ENCODE assay signal across 12 cellular contexts in genomic region chr2:85799215-85799956, GRCh38. TPM values are rescaled to one million over a fixed set of nuclear protein-coding genes. Genes with fewer than 3 reads are reported as not detected.
A peak's percentile ranks its signal among the peaks of the same experiment; 100 is the strongest.
DNase-seq lines count a peak whose midpoint lies in the region; ATAC-seq and TF ChIP-seq lines count a peak whose summit lies in the region.
"Had no signal": no experiment of that assay in that cellular context is flagged by ENCODE, and none has a peak within 500 bp of the region (broad histone marks: within the 10 kb centered on the region; RNA-seq: fewer than 3 reads in every experiment).

No MANE protein-coding gene starts in this region.

- H3K4me2 ChIP-seq in SK-N-SH: no peak overlapping the region
- H3K4me2 ChIP-seq: BLaER1 had no signal

- DNase-seq in Right ventricle myocardium superior (peak; percentile 69), right atrium auricular region (ENCODE audit: low spot score) (no peak), SK-N-SH (no peak), left ventricle myocardium superior (peak; percentile 71), upper lobe of left lung (peak; percentile 40 to 72), NCI-H1048 (lab: John Stamatoyannopoulos, UW) (no peak), NCI-H446 (lab: John Stamatoyannopoulos, UW) (no peak)
- DNase-seq: activated naive CD8-positive, alpha-beta T cell treated with anti-CD3 and anti-CD28 coated beads, Interleukin-2, amount 10 ng/mL, durations not matched to agents 7 days and 5 days had no signal

- H3K27ac ChIP-seq in right atrium auricular region (peak overlapping the region in 1 of 2 donors; percentile 17), SK-N-SH (ENCODE audit: low read depth in 2 of 2, low read length in 1 of 2) (no peak overlapping the region), upper lobe of left lung (no peak overlapping the region)
- H3K27ac ChIP-seq: BLaER1, HL-60 had no signal

- H3F3A ChIP-seq in SK-N-SH (replicated peaks; ENCODE audit: insufficient read depth): peaks cover 21% of the 10 kb centered on the region

- H3K4me3 ChIP-seq in right atrium auricular region: no peak overlapping the region
- no peak overlapping the region for H3K4me3 ChIP-seq in SK-N-SH (ENCODE audit: low read depth in 2 of 2, low read length in 1 of 2)
- H3K4me3 ChIP-seq in upper lobe of left lung: no peak overlapping the region
- H3K4me3 ChIP-seq: BLaER1, dorsolateral prefrontal cortex had no signal

- intact Hi-C loops in Right ventricle myocardium superior (cut with DNase I) (loop anchor here (5.0 kb wide), 1 partner anchor 47 kb away; the partner anchor contains the start of gene ATOH8), left ventricle myocardium superior (cut with micrococcal nuclease) (no loop called here)

- POLR2A ChIA-PET in SK-N-SH (lab: Yijun Ruan, JAX): no interaction called here

- CTCF ChIA-PET in SK-N-SH (lab: Yijun Ruan, JAX): interaction anchor here (0.6 to 19.2 kb wide), 8 partner anchors 9 to 70 kb away, joined by 3 to 626 read pairs (median 20); partner anchors contain the start of gene ATOH8

- H3K9me3 ChIP-seq in right atrium auricular region (peaks cover 0 to 9% of the 10 kb centered on the region in 2 donors), SK-N-SH (no peaks in the 10 kb centered on the region), upper lobe of left lung (peaks cover 0 to 2% (median 0%) of the 10 kb centered on the region in 4 donors)
- H3K9me3 ChIP-seq: BLaER1 had no signal

- H2AFZ ChIP-seq in SK-N-SH (ENCODE audit: low read depth): no peak overlapping the region

- 70% methylated on average over 9 of the region's 11 CpGs for WGBS in SK-N-SH (ENCODE audit: low lambda C conversion rate)
- WGBS in upper lobe of left lung, 2 donors: 74 to 81% methylated on average over 7 to 11 of the region's 11 CpGs

- no peaks in the 10 kb centered on the region for H3K9me2 ChIP-seq in SK-N-SH

- H3K27me3 ChIP-seq in right atrium auricular region: no peaks in the 10 kb centered on the region
- no peaks in the 10 kb centered on the region for H3K27me3 ChIP-seq in SK-N-SH (ENCODE audit: insufficient read depth)
- no peaks in the 10 kb centered on the region for H3K27me3 ChIP-seq in upper lobe of left lung
- H3K27me3 ChIP-seq: BLaER1, dorsolateral prefrontal cortex had no signal

- H3K36me3 ChIP-seq in right atrium auricular region (no peaks in the 10 kb centered on the region), SK-N-SH (replicated peaks in 1 of 2; ENCODE audit: control insufficient read depth in 1 of 2, insufficient read depth in 2 of 2, low read length in 1 of 2) (no peaks in the 10 kb centered on the region), upper lobe of left lung (no peaks in the 10 kb centered on the region)
- H3K36me3 ChIP-seq: BLaER1 had no signal

- H4K20me1 ChIP-seq in SK-N-SH (ENCODE audit: insufficient read depth): no peaks in the 10 kb centered on the region
- H4K20me1 ChIP-seq: BLaER1 had no signal

- TF ChIP-seq EP300 in SK-N-SH (IDR thresholded peaks at IDR 0.05; ENCODE audit: borderline replicate concordance in 1 of 2, low read depth in 1 of 2, low read length in 1 of 2) (peak in 1 of 2 experiments; percentile 37; a peak in 1 of 4 replicates), upper lobe of left lung (IDR thresholded peaks at IDR 0.05) (no peak)

- peak; percentile 72 for ATAC-seq in Right ventricle myocardium superior (ENCODE audit: poor library complexity)
- peak; percentile 75 for ATAC-seq in left ventricle myocardium superior
- no peak for ATAC-seq in upper lobe of left lung (ENCODE audit: low FRiP score in 2 of 2)
- ATAC-seq in HG02678 (IDR thresholded peaks at IDR 0.05; ENCODE audit: unreplicated experiment): no peak

- TF ChIP-seq CTCF in right atrium auricular region (IDR thresholded peaks at IDR 0.05): no peak
- TF ChIP-seq CTCF in SK-N-SH (IDR thresholded peaks at IDR 0.05): no peak
- TF ChIP-seq CTCF in upper lobe of left lung (IDR thresholded peaks at IDR 0.05): no peak

- no peaks in the 10 kb centered on the region for H3K79me2 ChIP-seq in SK-N-SH (ENCODE audit: insufficient read depth)

- no peak overlapping the region for H3K9ac ChIP-seq in SK-N-SH
- H3K9ac ChIP-seq: BLaER1 had no signal

- H3K4me1 ChIP-seq in right atrium auricular region (peaks cover 0 to 52% of the 10 kb centered on the region in 2 donors), SK-N-SH (ENCODE audit: control insufficient read depth in 1 of 2, insufficient read depth in 2 of 2, low read depth in 1 of 2, low read length in 1 of 2) (peaks cover 17 to 23% of the 10 kb centered on the region in 2 experiments; a peak in 3 of 4 replicates), upper lobe of left lung (peaks cover 17 to 31% (median 26%) of the 10 kb centered on the region in 4 donors)

- no peak for TF ChIP-seq RAD21 in SK-N-SH (IDR thresholded peaks at IDR 0.05; ENCODE audit: low read length)

- TF ChIP-seq POLR2A in upper lobe of left lung (IDR thresholded peaks at IDR 0.05): no peak

TF ChIP-seq in SK-N-SH, 30 proteins besides CTCF, POLR2A, EP300 and RAD21:
- TF ChIP-seq IRF3 (IDR thresholded peaks at IDR 0.05; ENCODE audit: low read depth, low read length) (no peak), PBX3 (IDR thresholded peaks at IDR 0.05) (peak; percentile 51), JUND (IDR thresholded peaks at IDR 0.05) (peak; percentile 59), USF1 (IDR thresholded peaks at IDR 0.05; ENCODE audit: borderline replicate concordance, low read depth) (no peak), FOSL2 (IDR thresholded peaks at IDR 0.05; ENCODE audit: borderline replicate concordance, low read depth) (peak; percentile 67), MAX (IDR thresholded peaks at IDR 0.05; ENCODE audit: low read depth) (peak; percentile 85), MXI1 (IDR thresholded peaks at IDR 0.05; ENCODE audit: low read depth, low read length) (no peak), TCF12 (IDR thresholded peaks at IDR 0.05) (peak; percentile 67), NFIC (IDR thresholded peaks at IDR 0.05; ENCODE audit: borderline replicate concordance) (peak; percentile 59)
TF ChIP-seq in SK-N-SH: peak in this region for 6.

RNA-seq across cellular contexts. Expression of gene ATOH8, which starts 45.6 kb away (rescaled TPM):
- 25.8 TPM for total RNA-seq in Right ventricle myocardium superior
- total RNA-seq in right atrium auricular region: 100 to 1,000 TPM in 1 of 2 donors, 10 to 100 TPM in 1; 35.1 to 116 TPM
- polyA plus RNA-seq in SK-N-SH (2012; rRNA removed): 5.6 and 6.4 TPM in 2 replicates
- 2.9 and 4.3 TPM in 2 replicates for polyA plus RNA-seq in SK-N-SH (2012; cell fraction: cytosol; rRNA removed)
- 7.0 and 7.3 TPM in 2 replicates for polyA plus RNA-seq in SK-N-SH (2012; cell fraction: nucleus; rRNA removed)
- total RNA-seq in left ventricle myocardium superior: 29.6 TPM
- total RNA-seq in upper lobe of left lung: 100 to 1,000 TPM in 2 of 6 donors, 10 to 100 TPM in 4; 60.2 to 121 (median 85.1) TPM
- total RNA-seq: activated naive CD8-positive, alpha-beta T cell treated with anti-CD3 and anti-CD28 coated beads, Interleukin-2, amount 10 ng/mL, durations not matched to agents 7 days and 5 days had no signal

Comparison
In these comparisons a context has a peak if more than half of its experiments do, and no peak if none do; other contexts are left out.
1. DNase-seq: peak in Right ventricle myocardium superior (single experiment), left ventricle myocardium superior (single experiment) and upper lobe of left lung (2 of 2); none in right atrium auricular region (single experiment), SK-N-SH (single experiment), NCI-H1048 (single experiment) and NCI-H446 (0 of 2).
2. ATAC-seq: peak in Right ventricle myocardium superior (single experiment) and left ventricle myocardium superior (single experiment); none in upper lobe of left lung (0 of 2) and HG02678 (single experiment).